29 cellular contexts compared by ENCODE assay signal in the genomic region with DNA sequence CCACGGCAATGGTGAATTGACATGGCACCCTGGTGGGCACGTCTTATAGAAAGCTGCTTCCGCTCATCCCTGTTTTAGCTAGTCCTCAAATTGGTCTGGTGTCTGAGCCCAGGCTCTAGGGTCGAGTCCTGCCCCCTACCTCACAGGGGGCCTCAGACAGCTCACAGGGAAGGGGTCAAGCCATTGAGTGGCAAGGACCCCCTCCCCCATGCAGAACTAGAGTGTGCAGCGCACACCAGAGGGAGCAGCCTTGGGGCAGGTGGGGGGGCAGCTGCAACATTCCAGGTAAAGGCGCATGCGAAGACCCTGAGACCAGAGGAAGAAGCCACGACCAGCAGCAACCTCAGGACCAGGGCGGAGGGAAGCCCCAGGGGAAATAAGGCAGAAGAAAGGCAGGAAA.
"Had no signal": no experiment of that assay in that cellular context is flagged by ENCODE, and none has a peak within 500 bp of the region (broad histone marks: within the 10 kb centered on the region; RNA-seq: fewer than 3 reads in every experiment).

No MANE protein-coding gene starts in this region.

- H3K9me3 ChIP-seq: MG63, SK-N-SH had no signal

- H3K4me1 Mint-ChIP-seq: activated CD4-positive, alpha-beta T cell treated with anti-CD3 and anti-CD28 coated beads, Interleukin-2, amount 10 ng/mL, durations not matched to agents 24 days and 14 days; activated naive CD4-positive, alpha-beta T cell treated with anti-CD3 and anti-CD28 coated beads, Interleukin-2, amount 10 ng/mL, durations not matched to agents 7 days and 5 days; activated naive CD8-positive, alpha-beta T cell treated with anti-CD3 and anti-CD28 coated beads, Interleukin-2, amount 50 U/mL, for 24 hours; central memory CD8-positive, alpha-beta T cell had no signal

- H3K36me3 ChIP-seq: brain microvascular endothelial cell, MG63, SJSA1, WERI-Rb-1 had no signal

- H3K9me3 Mint-ChIP-seq: activated CD4-positive, alpha-beta T cell treated with anti-CD3 and anti-CD28 coated beads, Interleukin-2, amount 10 ng/mL, durations not matched to agents 24 days and 14 days; activated naive CD8-positive, alpha-beta T cell treated with anti-CD3 and anti-CD28 coated beads, Interleukin-2, amount 50 U/mL, for 24 hours; activated T-cell treated with anti-CD3 and anti-CD28 coated beads, Interleukin-2, amount 50 U/mL, for 24 hours; activated T-helper 2 cell treated with anti-CD3 and anti-CD28 coated beads, Interferon-gamma antibody, Interleukin-2, Interleukin-4, amounts not matched to agents 10 μg/mL and 5 μg/mL and 100 μg/mL, durations not matched to agents 14 hours and 24 hours and 36 hours; central memory CD8-positive, alpha-beta T cell had no signal

- H3K27me3 ChIP-seq: brain microvascular endothelial cell, MG63, SJSA1 had no signal

- H3K9ac ChIP-seq: SK-N-SH had no signal

- H3K27ac ChIP-seq: brain microvascular endothelial cell, SJSA1, WERI-Rb-1 had no signal

- H3K4me1 ChIP-seq: SJSA1 had no signal

- H3K27ac Mint-ChIP-seq: activated CD4-positive, alpha-beta T cell treated with anti-CD3 and anti-CD28 coated beads, Interleukin-2, amount 10 ng/mL, durations not matched to agents 24 days and 14 days; activated CD8-positive, alpha-beta T cell treated with anti-CD3 and anti-CD28 coated beads for 36 hours; activated naive CD4-positive, alpha-beta T cell treated with anti-CD3 and anti-CD28 coated beads, Interleukin-2, amount 10 ng/mL, durations not matched to agents 7 days and 5 days; activated naive CD8-positive, alpha-beta T cell; activated naive CD8-positive, alpha-beta T cell treated with anti-CD3 and anti-CD28 coated beads, Interleukin-2, amount 50 U/mL, for 24 hours; activated T-cell treated with anti-CD3 and anti-CD28 coated beads, Interleukin-2, amount 50 U/mL, for 24 hours; activated T-helper 2 cell treated with anti-CD3 and anti-CD28 coated beads, Interferon-gamma antibody, Interleukin-2, Interleukin-4, amounts not matched to agents 10 μg/mL and 5 μg/mL and 100 μg/mL, durations not matched to agents 14 hours and 24 hours and 36 hours had no signal

- H3K27me3 Mint-ChIP-seq: activated CD4-positive, alpha-beta T cell treated with anti-CD3 and anti-CD28 coated beads, Interleukin-2, amount 10 ng/mL, durations not matched to agents 24 days and 14 days; activated CD8-positive, alpha-beta T cell treated with anti-CD3 and anti-CD28 coated beads for 36 hours; activated naive CD4-positive, alpha-beta T cell treated with anti-CD3 and anti-CD28 coated beads, Interleukin-2, amount 10 ng/mL, durations not matched to agents 7 days and 5 days; activated T-cell treated with anti-CD3 and anti-CD28 coated beads, Interleukin-2, amount 50 U/mL, for 24 hours; central memory CD8-positive, alpha-beta T cell had no signal

- ATAC-seq: activated CD8-positive, alpha-beta T cell treated with anti-CD3 and anti-CD28 coated beads for 36 hours; activated naive CD8-positive, alpha-beta T cell treated with anti-CD3 and anti-CD28 coated beads, Interleukin-2, amount 50 U/mL, for 24 hours; Panc1 had no signal

- H3K4me3 ChIP-seq: MG63, SJSA1 had no signal

- H3K4me3 Mint-ChIP-seq: activated CD4-positive, alpha-beta T cell treated with anti-CD3 and anti-CD28 coated beads, Interleukin-2, amount 10 ng/mL, durations not matched to agents 24 days and 14 days; activated CD8-positive, alpha-beta T cell treated with anti-CD3 and anti-CD28 coated beads for 36 hours; activated naive CD4-positive, alpha-beta T cell treated with anti-CD3 and anti-CD28 coated beads, Interleukin-2, amount 10 ng/mL, durations not matched to agents 7 days and 5 days; activated naive CD8-positive, alpha-beta T cell; activated naive CD8-positive, alpha-beta T cell treated with anti-CD3 and anti-CD28 coated beads, Interleukin-2, amount 50 U/mL, for 24 hours; activated T-cell treated with anti-CD3 and anti-CD28 coated beads, Interleukin-2, amount 50 U/mL, for 24 hours; central memory CD8-positive, alpha-beta T cell had no signal

- DNase-seq: activated CD4-positive, alpha-beta T cell treated with anti-CD3 and anti-CD28 coated beads, Interleukin-2, amount 10 ng/mL, durations not matched to agents 24 days and 14 days; activated CD4-positive, alpha-beta T cell treated with anti-CD3 and anti-CD28 coated beads, Interleukin-2, amount 50 U/mL, for 4 hours; activated CD8-positive, alpha-beta T cell treated with anti-CD3 and anti-CD28 coated beads for 36 hours; activated naive CD4-positive, alpha-beta T cell treated with anti-CD3 and anti-CD28 coated beads, Interleukin-2, amount 10 ng/mL, durations not matched to agents 7 days and 5 days; activated naive CD8-positive, alpha-beta T cell treated with anti-CD3 and anti-CD28 coated beads, Interleukin-2, amount 50 U/mL, for 24 hours; activated T-cell treated with anti-CD3 and anti-CD28 coated beads, Interleukin-2, amount 50 U/mL, for 24 hours; anterior cingulate cortex; brain microvascular endothelial cell; Kasumi-1; KG1; MG63; NCI-H1048; NCI-H1105 treated with DMSO at 0.1 percent for 48 hours; NCI-H1436; NCI-H1694; NCI-H1930; NCI-H2081 treated with DMSO at 0.1 percent for 48 hours; NCI-H345; NCI-H524 treated with DMSO at 0.1 percent for 48 hours; SHP77 treated with DMSO at 0.1 percent for 48 hours; SK-N-SH; T-helper 2 cell; T-helper 9 cell; WERI-Rb-1 had no signal

- H3K36me3 Mint-ChIP-seq: activated naive CD4-positive, alpha-beta T cell treated with anti-CD3 and anti-CD28 coated beads, Interleukin-2, amount 10 ng/mL, durations not matched to agents 7 days and 5 days; activated naive CD8-positive, alpha-beta T cell had no signal

- H3K4me2 ChIP-seq: SK-N-SH had no signal
